Comparison of ENCODE assay signal across 16 cellular contexts in the genomic region with DNA sequence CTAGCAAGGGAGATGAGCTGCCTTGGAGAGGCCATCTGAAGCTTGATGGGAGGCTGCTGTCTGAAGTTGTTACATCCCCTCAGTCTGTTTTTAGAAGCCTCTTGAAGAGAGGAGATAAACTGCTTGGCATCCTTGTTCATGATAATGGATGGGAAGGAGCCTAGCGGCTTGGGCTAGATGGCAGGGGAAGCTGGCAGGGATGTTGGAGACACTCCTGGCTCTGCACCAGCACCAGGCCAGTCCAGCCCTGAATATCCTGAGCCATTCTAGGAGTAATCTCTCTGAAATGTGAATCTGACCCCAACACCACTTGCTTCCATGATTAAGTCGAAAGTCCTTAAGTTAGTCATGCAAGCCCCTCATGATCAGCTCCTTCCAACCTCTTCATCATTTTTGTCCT.
DNase-seq lines count a peak whose midpoint lies in the region; ATAC-seq and TF ChIP-seq lines count a peak whose summit lies in the region.
"Had no signal": no experiment of that assay in that cellular context is flagged by ENCODE, and none has a peak within 500 bp of the region (broad histone marks: within the 10 kb centered on the region; RNA-seq: fewer than 3 reads in every experiment).

No MANE protein-coding gene starts in this region.

- no peak overlapping the region for H2AFZ ChIP-seq in trophoblast cell (ENCODE audit: insufficient read depth, low read length, poor library complexity)
- H2AFZ ChIP-seq: GM23248 had no signal

- H3K27ac ChIP-seq in left ventricle myocardium inferior (replicated peaks) (peak overlapping the region; percentile 22), coronary artery (peak overlapping the region in 1 of 2 donors; percentile 35), trophoblast cell (ENCODE audit: low read depth, low read length) (no peak overlapping the region)
- H3K27ac ChIP-seq: C4-2B, GM23248, HL-60 had no signal

- H3K4me2 ChIP-seq in trophoblast cell (ENCODE audit: low read length) = no peak overlapping the region

- H4K91ac ChIP-seq in trophoblast cell (ENCODE audit: low read depth, low read length) = peak overlapping the region; percentile 41

- H3K9me3 ChIP-seq in left ventricle myocardium inferior (replicated peaks) (no peaks in the 10 kb centered on the region), MG63 (peaks cover 2% of the 10 kb centered on the region; the same call in 1 of the 2 replicates), trophoblast cell (ENCODE audit: insufficient read depth, low read depth, low read length) (no peaks in the 10 kb centered on the region)
- H3K9me3 ChIP-seq: BE2C had no signal

- no peak overlapping the region for H3K18ac ChIP-seq in trophoblast cell (ENCODE audit: low read length)

- no peak for TF ChIP-seq CTCF in left ventricle myocardium inferior (IDR thresholded peaks at IDR 0.05; ENCODE audit: borderline replicate concordance)
- no peak for TF ChIP-seq CTCF in coronary artery (IDR thresholded peaks at IDR 0.05)

- no peak overlapping the region for H3K23ac ChIP-seq in trophoblast cell (ENCODE audit: low read length)

- no peaks in the 10 kb centered on the region for H3K36me3 ChIP-seq in left ventricle myocardium inferior
- no peaks in the 10 kb centered on the region; the same call in 1 of the 2 replicates for H3K36me3 ChIP-seq in MG63
- H3K36me3 ChIP-seq in trophoblast cell (ENCODE audit: control insufficient read depth in 1 of 2, insufficient read depth in 2 of 2, low read length in 2 of 2) = no peaks in the 10 kb centered on the region
- H3K36me3 ChIP-seq: BE2C had no signal

- no peak overlapping the region for H4K12ac ChIP-seq in trophoblast cell (ENCODE audit: low read depth, low read length)

- no peak overlapping the region for H2AK5ac ChIP-seq in trophoblast cell (ENCODE audit: low read length)

- H2BK12ac ChIP-seq in trophoblast cell (ENCODE audit: low read length) = peak overlapping the region; percentile 5

- no peak overlapping the region for H3K14ac ChIP-seq in trophoblast cell (ENCODE audit: low read length)

- in situ Hi-C loops in ACHN (cut with HindIII; ENCODE audit: low pct_ligation_motif_present, low pct_unique_long_range_greater_than_20kb, low sequenced_read_pairs) = no loop called here

- peak overlapping the region; percentile 8 for H2BK120ac ChIP-seq in trophoblast cell (ENCODE audit: insufficient read depth, low read length, poor library complexity)

- no peak overlapping the region for H4K8ac ChIP-seq in trophoblast cell (ENCODE audit: low read depth, low read length)

- WGBS in trophoblast cell (ENCODE audit: extremely low coverage, insufficient coverage, insufficient read length) = no CpG with 5 or more reads among the region's 2 CpGs

- ATAC-seq in GM19324 (IDR thresholded peaks at IDR 0.05; ENCODE audit: low FRiP score, unreplicated experiment) = no peak
- ATAC-seq: GM12878, HCT116 had no signal

- DNase-seq in left ventricle myocardium inferior (no peak), cardiac septum (ENCODE audit: low spot score) (no peak), MG63 (peak; percentile 51), coronary artery (ENCODE audit: low spot score) (peak; percentile 46), trophoblast cell (peak in 1 of 2 donors; percentile 13), ACHN (no peak), hippocampal formation (lab: John Stamatoyannopoulos, UW) (no peak)
- DNase-seq: 8988T; CD8-positive, alpha-beta memory T cell; GM23248 had no signal

- H3K4me1 ChIP-seq in left ventricle myocardium inferior (no peaks in the 10 kb centered on the region), trophoblast cell (ENCODE audit: control insufficient read depth in 1 of 2, insufficient read depth in 2 of 2, low read length in 2 of 2) (peaks cover 5 to 8% of the 10 kb centered on the region in 2 experiments)

- H3K79me2 ChIP-seq in trophoblast cell (ENCODE audit: control insufficient read depth, insufficient read depth, low read length, poor library complexity) = peaks cover 1% of the 10 kb centered on the region

- intact Hi-C loops in left ventricle myocardium inferior (cut with micrococcal nuclease) = no loop called here
- intact Hi-C loops in cardiac septum (cut with DNase I) = no loop called here

- H3K4ac ChIP-seq in trophoblast cell (ENCODE audit: low read depth, low read length) = no peak overlapping the region

- no peak overlapping the region for H3K4me3 ChIP-seq in left ventricle myocardium inferior
- no peak overlapping the region for H3K4me3 ChIP-seq in MG63
- no peak overlapping the region for H3K4me3 ChIP-seq in coronary artery
- H3K4me3 ChIP-seq in trophoblast cell (ENCODE audit: low read depth, low read length) = no peak overlapping the region
- H3K4me3 ChIP-seq: GM12878, GM23248 had no signal

- H3K79me1 ChIP-seq in trophoblast cell (ENCODE audit: low read length) = peaks cover 21% of the 10 kb centered on the region

- peak overlapping the region; percentile 4 for H2BK5ac ChIP-seq in trophoblast cell (ENCODE audit: low read depth, low read length, poor library complexity)

- H3K27me3 ChIP-seq in left ventricle myocardium inferior (ENCODE audit: low read depth) (peaks cover 7% of the 10 kb centered on the region), MG63 (no peaks in the 10 kb centered on the region), trophoblast cell (ENCODE audit: insufficient read depth, low read length) (no peaks in the 10 kb centered on the region)
- H3K27me3 ChIP-seq: BE2C had no signal

- no peak overlapping the region for H3K9ac ChIP-seq in trophoblast cell (ENCODE audit: low read length)
- H3K9ac ChIP-seq: GM23248 had no signal

Comparison
In these comparisons a context has a peak if more than half of its experiments do, and no peak if none do; other contexts are left out.
1. DNase-seq: peak in MG63 (single experiment) and coronary artery (single experiment); none in left ventricle myocardium inferior (single experiment), cardiac septum (single experiment), ACHN (single experiment) and hippocampal formation (0 of 2).